Comparison of ENCODE assay signal across 20 cellular contexts in the genomic region with DNA sequence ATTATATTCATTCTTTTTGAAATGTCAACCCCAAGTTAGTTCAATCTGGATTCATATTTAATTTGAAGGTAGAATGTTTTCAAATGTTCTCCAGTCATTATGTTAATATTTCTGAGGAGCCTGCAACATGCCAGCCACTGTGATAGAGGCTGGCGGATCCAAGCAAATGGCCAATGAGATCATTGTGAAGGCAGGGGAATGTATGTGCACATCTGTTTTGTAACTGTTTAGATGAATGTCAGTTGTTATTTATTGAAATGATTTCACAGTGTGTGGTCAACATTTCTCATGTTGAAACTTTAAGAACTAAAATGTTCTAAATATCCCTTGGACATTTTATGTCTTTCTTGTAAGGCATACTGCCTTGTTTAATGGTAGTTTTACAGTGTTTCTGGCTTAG. TPM values are rescaled to one million over a fixed set of nuclear protein-coding genes. Genes with fewer than 3 reads are reported as not detected.
DNase-seq lines count a peak whose midpoint lies in the region; ATAC-seq, FAIRE-seq and TF ChIP-seq lines count a peak whose summit lies in the region.
"Had no signal": no experiment of that assay in that cellular context is flagged by ENCODE, and none has a peak within 500 bp of the region (broad histone marks: within the 10 kb centered on the region; RNA-seq: fewer than 3 reads in every experiment).

No MANE protein-coding gene starts in this region.

- TF ChIP-seq POLR2A in GM12878 (IDR thresholded peaks at IDR 0.05; ENCODE audit: low read depth, low read length) (no peak), GM12892 (IDR thresholded peaks at IDR 0.05; ENCODE audit: low read depth, low read length) (no peak)

- DNase-seq in ELR (ENCODE audit: low read depth) (peak; percentile 65), GM12878 (ENCODE audit: low read depth, low spot score) (no peak), fibroblast of peridontal ligament (ENCODE audit: extremely low read depth) (peak; percentile 47), progenitor cell of endocrine pancreas (ENCODE audit: low spot score, unreplicated experiment) (no peak), COLO829 (ENCODE audit: low spot score) (no peak), GM12892 (ENCODE audit: insufficient read length) (no peak), DMS114 treated with DMSO at 0.1 percent for 48 hours (lab: John Stamatoyannopoulos, UW; ENCODE audit: unreplicated experiment) (no peak)
- DNase-seq: activated CD4-positive, alpha-beta T cell treated with anti-CD3 and anti-CD28 coated beads for 4 hours; activated CD8-positive, alpha-beta memory T cell treated with anti-CD3 and anti-CD28 coated beads, Interleukin-2, amount 50 U/mL, for 48 hours; activated naive CD4-positive, alpha-beta T cell treated with anti-CD3 and anti-CD28 coated beads for 36 hours; brain microvascular endothelial cell; MG63; NCI-H2081; SK-N-SH; stimulated activated CD4-positive, alpha-beta T cell treated with anti-CD3 and anti-CD28 coated beads, Interleukin-1b, Interleukin-23, amount 100 ng/mL, for 48 hours had no signal

- BruUV-seq in GM12878 (replicated peaks; lab: Mats Ljungman, UMichigan): no TSS peak

- TF ChIP-seq CTCF in GM12878 (IDR thresholded peaks at IDR 0.05 in 2 of 3, conservative IDR thresholded peaks at IDR 0.05 in 1 of 3; ENCODE audit: control insufficient read depth in 2 of 3, extremely low read depth in 1 of 3, insufficient read depth in 1 of 3, low read depth in 3 of 3, low read length in 3 of 3): no peak
- TF ChIP-seq CTCF in progenitor cell of endocrine pancreas (IDR thresholded peaks at IDR 0.05; ENCODE audit: unreplicated experiment): no peak

- intact Hi-C loops in GM12878 (cut with micrococcal nuclease; ENCODE audit: unreplicated experiment): no loop called here

- H3K4me3 Mint-ChIP-seq in progenitor cell of endocrine pancreas (ENCODE audit: low read depth): peak overlapping the region; percentile 42
- H3K4me3 Mint-ChIP-seq: activated naive CD4-positive, alpha-beta T cell treated with anti-CD3 and anti-CD28 coated beads for 36 hours had no signal

- POLR2A ChIA-PET in GM12878 (lab: Charles Lee): interaction anchor here (0.6 kb wide), 1 partner anchor 40 kb away, joined by 5 read pairs; no protein-coding TSS in a partner anchor

- no peak overlapping the region for H3K4me2 ChIP-seq in GM12878 (ENCODE audit: control insufficient read depth, insufficient read depth)
- H3K4me2 ChIP-seq: SK-N-SH had no signal

- ATAC-seq in GM12878: no peak
- no peak for ATAC-seq in HG03378 (IDR thresholded peaks at IDR 0.05; ENCODE audit: unreplicated experiment)
- ATAC-seq: HCT116 had no signal

- H3K27me3 Mint-ChIP-seq in progenitor cell of endocrine pancreas: peaks cover 52% of the 10 kb centered on the region

- RAD21 ChIA-PET in GM12878 (lab: Charles Lee; ENCODE audit: unreplicated experiment): no interaction called here

- no peaks in the 10 kb centered on the region for H3K9me3 ChIP-seq in GM12878 (replicated peaks; ENCODE audit: control insufficient read depth, insufficient read depth, low read length)
- H3K9me3 ChIP-seq: MG63, right atrium auricular region, SK-N-SH had no signal

- H3K9ac ChIP-seq in GM12878 (ENCODE audit: control insufficient read depth, insufficient read depth, low read length): no peak overlapping the region
- H3K9ac ChIP-seq: SK-N-SH had no signal

- no peaks in the 10 kb centered on the region for H3K4me1 ChIP-seq in GM12878 (ENCODE audit: control insufficient read depth, insufficient read depth, low read length)

- H3K27ac Mint-ChIP-seq in progenitor cell of endocrine pancreas: no peak overlapping the region
- H3K27ac Mint-ChIP-seq: activated naive CD4-positive, alpha-beta T cell treated with anti-CD3 and anti-CD28 coated beads for 36 hours had no signal

- no peaks in the 10 kb centered on the region for H3K79me2 ChIP-seq in GM12878 (ENCODE audit: control insufficient read depth, insufficient read depth, low read length)

- no peaks in the 10 kb centered on the region for H4K20me1 ChIP-seq in GM12878 (ENCODE audit: control insufficient read depth, insufficient read depth)

- 89% methylated on average over 1 of the region's 1 CpG for WGBS in GM12878 (ENCODE audit: insufficient coverage, insufficient replicate concordance, low lambda C conversion rate, missing lambda C conversion rate)

- no peaks in the 10 kb centered on the region for H3K9me3 Mint-ChIP-seq in progenitor cell of endocrine pancreas (ENCODE audit: low read depth)
- H3K9me3 Mint-ChIP-seq: activated naive CD4-positive, alpha-beta T cell treated with anti-CD3 and anti-CD28 coated beads for 36 hours had no signal

- no peak for TF ChIP-seq RAD21 in GM12878 (IDR thresholded peaks at IDR 0.05; ENCODE audit: insufficient read depth, low read depth, low read length)

- H3K4me3 ChIP-seq in GM12878: no peak overlapping the region
- H3K4me3 ChIP-seq: MG63 had no signal

- no peak overlapping the region for H3K27ac ChIP-seq in GM12878 (ENCODE audit: control insufficient read depth, insufficient read depth)
- H3K27ac ChIP-seq: brain microvascular endothelial cell, foreskin keratinocyte, right atrium auricular region had no signal

- peaks cover 2 to 6% of the 10 kb centered on the region in 2 experiments; a peak in 2 of 4 replicates for H3K27me3 ChIP-seq in GM12878 (replicated peaks in 1 of 2; ENCODE audit: control insufficient read depth in 2 of 2, insufficient read depth in 2 of 2, low read length in 1 of 2)
- H3K27me3 ChIP-seq: brain microvascular endothelial cell, foreskin keratinocyte, MG63, right atrium auricular region had no signal

- FAIRE-seq in GM12878 (lab: Jason Lieb, UNC) (peak; percentile 75), GM12892 (lab: Jason Lieb, UNC) (no peak)

- in situ Hi-C loops in GM12878 (cut with MboI): no loop called here

- no peak for TF ChIP-seq EP300 in GM12878 (IDR thresholded peaks at IDR 0.05; ENCODE audit: borderline replicate concordance in 1 of 2, control insufficient read depth in 1 of 2, low read depth in 2 of 2, low read length in 2 of 2)

- no peaks in the 10 kb centered on the region for H3K36me3 ChIP-seq in GM12878 (ENCODE audit: control insufficient read depth in 2 of 2, insufficient read depth in 2 of 2, low read length in 1 of 2)
- H3K36me3 ChIP-seq: brain microvascular endothelial cell, MG63, right atrium auricular region had no signal

- no peaks in the 10 kb centered on the region for H3K36me3 Mint-ChIP-seq in progenitor cell of endocrine pancreas (ENCODE audit: insufficient read depth)

- H2AFZ ChIP-seq in GM12878 (ENCODE audit: control insufficient read depth, low read depth, low read length): no peak overlapping the region

- SMC1A ChIA-PET in GM12878 (lab: Charles Lee; ENCODE audit: uncharacterized antibody, unreplicated experiment): no interaction called here

- CTCF ChIA-PET in GM12878 (lab: Yijun Ruan, JAX): no interaction called here

- peaks cover 11% of the 10 kb centered on the region for H3K4me1 Mint-ChIP-seq in progenitor cell of endocrine pancreas (ENCODE audit: low read depth)

RNA-seq across cellular contexts. Expression of a gene that starts 1.6 kb away (rescaled TPM):
- total RNA-seq in GM12878 (2013; cell fraction: nucleolus; rRNA removed): not detected in 2 replicates
- total RNA-seq in GM12878 (2014; rRNA removed) (not detected in 2 replicates), GM12878 (2014; rRNA removed; fragmentation: Illumina TruSeq; extraction: Trizol) (not detected in 2 replicates), GM12878 (2021) (not detected in 2 replicates), progenitor cell of endocrine pancreas (2.7 and 3.6 TPM in 2 replicates)
- polyA plus RNA-seq in GM12878 (2011; ENCODE audit: low read depth): not detected
- polyA plus RNA-seq in GM12878 (2011; rRNA removed) (not detected in 2 replicates), GM12878 (2014; fragmentation: Illumina TruSeq; extraction: Trizol) (not detected in 2 replicates), GM12878 (2014; fragmentation: Nextera tagmentation; extraction: Ambion mirVana) (not detected), GM12878 (2014; rRNA removed) (not detected in 2 replicates), GM12878 (2016; fragmentation: Nextera tagmentation; extraction: Ambion mirVana) (not detected)
- not detected in 2 replicates for polyA plus RNA-seq in GM12878 (2011; cell fraction: cytosol; rRNA removed)
- polyA plus RNA-seq in GM12878 (2011; cell fraction: nucleus; rRNA removed): not detected in 2 replicates
- polyA plus RNA-seq in GM12878 (2012): not detected in 2 replicates
- polyA minus RNA-seq in GM12878 (2011; rRNA and poly(A)+ RNA removed): not detected in 2 replicates
- polyA minus RNA-seq in GM12878 (2011; cell fraction: cytosol; rRNA and poly(A)+ RNA removed): not detected in 2 replicates
- polyA minus RNA-seq in GM12878 (2011; cell fraction: nucleus; rRNA and poly(A)+ RNA removed): not detected in 2 replicates
- polyA plus RNA-seq in GM12892 (2012; ENCODE audit: missing spikeins): not detected
- total RNA-seq: activated naive CD4-positive, alpha-beta T cell treated with anti-CD3 and anti-CD28 coated beads for 36 hours had no signal
- polyA plus RNA-seq: neural cell had no signal

RNA-seq across cellular contexts. Expression of a gene that starts 17.7 kb away (rescaled TPM):
- not detected in 2 replicates for total RNA-seq in GM12878 (2013; cell fraction: nucleolus; rRNA removed)
- total RNA-seq in GM12878 (2014; rRNA removed) (not detected in 2 replicates), GM12878 (2014; rRNA removed; fragmentation: Illumina TruSeq; extraction: Trizol) (not detected in 2 replicates), GM12878 (2021) (not detected in 2 replicates), progenitor cell of endocrine pancreas (not detected in 2 replicates)
- polyA plus RNA-seq in GM12878 (2011; ENCODE audit: low read depth): not detected
- polyA plus RNA-seq in GM12878 (2011; rRNA removed) (not detected in 2 replicates), GM12878 (2014; fragmentation: Illumina TruSeq; extraction: Trizol) (not detected in 2 replicates), GM12878 (2014; fragmentation: Nextera tagmentation; extraction: Ambion mirVana) (not detected), GM12878 (2014; rRNA removed) (not detected in 2 replicates), GM12878 (2016; fragmentation: Nextera tagmentation; extraction: Ambion mirVana) (not detected)
- not detected in 2 replicates for polyA plus RNA-seq in GM12878 (2011; cell fraction: cytosol; rRNA removed)
- not detected in 2 replicates for polyA plus RNA-seq in GM12878 (2011; cell fraction: nucleus; rRNA removed)
- polyA plus RNA-seq in GM12878 (2012): not detected in 2 replicates
- not detected in 2 replicates for polyA minus RNA-seq in GM12878 (2011; rRNA and poly(A)+ RNA removed)
- polyA minus RNA-seq in GM12878 (2011; cell fraction: cytosol; rRNA and poly(A)+ RNA removed): not detected in 2 replicates
- polyA minus RNA-seq in GM12878 (2011; cell fraction: nucleus; rRNA and poly(A)+ RNA removed): not detected in 2 replicates
- not detected for polyA plus RNA-seq in GM12892 (2012; ENCODE audit: missing spikeins)
- total RNA-seq: activated naive CD4-positive, alpha-beta T cell treated with anti-CD3 and anti-CD28 coated beads for 36 hours; foreskin keratinocyte; right atrium auricular region had no signal
- polyA plus RNA-seq: foreskin keratinocyte, neural cell, SK-N-SH had no signal

RNA-seq across cellular contexts. Expression of a gene that starts 34.3 kb away (rescaled TPM):
- not detected in 2 replicates for total RNA-seq in GM12878 (2013; cell fraction: nucleolus; rRNA removed)
- not detected in 2 replicates for total RNA-seq in GM12878 (2014; rRNA removed)
- total RNA-seq in GM12878 (2014; rRNA removed; fragmentation: Illumina TruSeq; extraction: Trizol): not detected in 2 replicates
- not detected in 2 replicates for total RNA-seq in GM12878 (2021)
- polyA plus RNA-seq in GM12878 (2011; ENCODE audit: low read depth): not detected
- not detected in 2 replicates for polyA plus RNA-seq in GM12878 (2011; rRNA removed)
- not detected in 2 replicates for polyA plus RNA-seq in GM12878 (2011; cell fraction: cytosol; rRNA removed)
- not detected in 2 replicates for polyA plus RNA-seq in GM12878 (2011; cell fraction: nucleus; rRNA removed)
- polyA plus RNA-seq in GM12878 (2012): not detected in 2 replicates
- not detected in 2 replicates for polyA plus RNA-seq in GM12878 (2014; fragmentation: Illumina TruSeq; extraction: Trizol)
- polyA plus RNA-seq in GM12878 (2014; fragmentation: Nextera tagmentation; extraction: Ambion mirVana): not detected
- polyA plus RNA-seq in GM12878 (2014; rRNA removed): not detected in 2 replicates
- polyA plus RNA-seq in GM12878 (2016; fragmentation: Nextera tagmentation; extraction: Ambion mirVana): not detected
- polyA minus RNA-seq in GM12878 (2011; rRNA and poly(A)+ RNA removed): not detected in 2 replicates
- polyA minus RNA-seq in GM12878 (2011; cell fraction: cytosol; rRNA and poly(A)+ RNA removed): not detected in 2 replicates
- not detected in 2 replicates for polyA minus RNA-seq in GM12878 (2011; cell fraction: nucleus; rRNA and poly(A)+ RNA removed)
- 0.44 and 1.1 TPM in 2 replicates for total RNA-seq in progenitor cell of endocrine pancreas
- not detected for polyA plus RNA-seq in GM12892 (2012; ENCODE audit: missing spikeins)
- total RNA-seq: activated naive CD4-positive, alpha-beta T cell treated with anti-CD3 and anti-CD28 coated beads for 36 hours had no signal
- polyA plus RNA-seq: neural cell had no signal

Comparison
In these comparisons a context has a peak if more than half of its experiments do, and no peak if none do; other contexts are left out.
1. DNase-seq: peak in ELR (single experiment) and fibroblast of peridontal ligament (single experiment); none in GM12878 (single experiment), progenitor cell of endocrine pancreas (single experiment), COLO829 (single experiment), GM12892 (single experiment) and DMS114 treated with DMSO at 0.1 percent for 48 hours (single experiment).